Comparison of ENCODE assay signal across 29 cellular contexts in genomic region chr11:119989422-119989821, GRCh38.
"Had no signal": no experiment of that assay in that cellular context is flagged by ENCODE, and none has a peak within 500 bp of the region (broad histone marks: within the 10 kb centered on the region; RNA-seq: fewer than 3 reads in every experiment).

No MANE protein-coding gene starts in this region.

- H3K4me3 ChIP-seq: esophagus muscularis mucosa, heart left ventricle, left lung, mucosa of descending colon, ovary, prostate gland, sigmoid colon, stomach, testis, transverse colon had no signal

- H3K9me3 ChIP-seq: esophagus muscularis mucosa, heart left ventricle, left lung, mucosa of descending colon, ovary, prostate gland, sigmoid colon, stomach, testis, transverse colon had no signal

- H3K4me1 ChIP-seq: foreskin keratinocyte, left lung, prostate gland, sigmoid colon, testis, transverse colon had no signal

- H3K27ac Mint-ChIP-seq: activated CD8-positive, alpha-beta memory T cell treated with anti-CD3 and anti-CD28 coated beads, Interleukin-2, amount 10 ng/mL, durations not matched to agents 7 days and 5 days; activated CD8-positive, alpha-beta T cell treated with anti-CD3 and anti-CD28 coated beads, Interleukin-2, amount 10 ng/mL, durations not matched to agents 7 days and 5 days; activated naive CD4-positive, alpha-beta T cell treated with anti-CD3 and anti-CD28 coated beads, Interleukin-2, amount 50 U/mL, for 72 hours; activated T-helper 2 cell treated with anti-CD3 and anti-CD28 coated beads, Interferon-gamma antibody, Interleukin-2, Interleukin-4, amounts not matched to agents 10 μg/mL and 5 μg/mL and 100 μg/mL, durations not matched to agents 14 hours and 24 hours and 36 hours; endodermal cell; nephron; stimulated activated naive B cell treated with anti-CD40 and anti-IgM and Interleukin-4, amounts not matched to agents 10 μg/mL and 1 μg/mL and 100 μg/mL, for 72 hours; T-helper 1 cell treated with Interleukin-12 subunit alpha and Interleukin-12 subunit beta and Interleukin-4 antibody, amounts not matched to agents 30 μg/mL and 1 μg/mL, for 36 hours; WTC11 had no signal

- H3K9me3 Mint-ChIP-seq: activated naive CD4-positive, alpha-beta T cell treated with anti-CD3 and anti-CD28 coated beads, Interleukin-2, amount 50 U/mL, for 72 hours; activated T-helper 2 cell treated with anti-CD3 and anti-CD28 coated beads, Interferon-gamma antibody, Interleukin-2, Interleukin-4, amounts not matched to agents 10 μg/mL and 5 μg/mL and 100 μg/mL, durations not matched to agents 14 hours and 24 hours and 36 hours; endodermal cell; nephron; stimulated activated naive B cell treated with anti-CD40 and anti-IgM and Interleukin-4, amounts not matched to agents 10 μg/mL and 1 μg/mL and 100 μg/mL, for 72 hours; T-helper 1 cell treated with Interleukin-12 subunit alpha and Interleukin-12 subunit beta and Interleukin-4 antibody, amounts not matched to agents 30 μg/mL and 1 μg/mL, for 36 hours; WTC11 had no signal

- H3K4me3 Mint-ChIP-seq: activated CD8-positive, alpha-beta memory T cell treated with anti-CD3 and anti-CD28 coated beads, Interleukin-2, amount 10 ng/mL, durations not matched to agents 7 days and 5 days; activated CD8-positive, alpha-beta T cell treated with anti-CD3 and anti-CD28 coated beads, Interleukin-2, amount 10 ng/mL, durations not matched to agents 7 days and 5 days; endodermal cell; nephron; stimulated activated naive B cell treated with anti-CD40 and anti-IgM and Interleukin-4, amounts not matched to agents 10 μg/mL and 1 μg/mL and 100 μg/mL, for 72 hours; T-helper 1 cell treated with Interleukin-12 subunit alpha and Interleukin-12 subunit beta and Interleukin-4 antibody, amounts not matched to agents 30 μg/mL and 1 μg/mL, for 36 hours; WTC11 had no signal

- H3K27ac ChIP-seq: esophagus muscularis mucosa, foreskin keratinocyte, left lung, ovary, prostate gland, sigmoid colon, stomach, testis, transverse colon had no signal

- H3K4me1 Mint-ChIP-seq: activated CD8-positive, alpha-beta memory T cell treated with anti-CD3 and anti-CD28 coated beads, Interleukin-2, amount 10 ng/mL, durations not matched to agents 7 days and 5 days; stimulated activated naive B cell treated with anti-CD40 and anti-IgM and Interleukin-4, amounts not matched to agents 10 μg/mL and 1 μg/mL and 100 μg/mL, for 72 hours had no signal

- DNase-seq: activated CD4-positive, alpha-beta T cell treated with anti-CD3 and anti-CD28 coated beads for 1 hour; activated CD4-positive, alpha-beta T cell treated with anti-CD3 and anti-CD28 coated beads, Interleukin-2, amount 50 U/mL, for 1 hour; activated CD8-positive, alpha-beta memory T cell treated with anti-CD3 and anti-CD28 coated beads, Interleukin-2, amount 10 ng/mL, durations not matched to agents 7 days and 5 days; activated CD8-positive, alpha-beta T cell treated with anti-CD3 and anti-CD28 coated beads, Interleukin-2, amount 10 ng/mL, durations not matched to agents 7 days and 5 days; activated naive CD4-positive, alpha-beta T cell; activated T-cell treated with anti-CD3 and anti-CD28 coated beads, Interleukin-2, amount 50 U/mL, for 48 hours; endodermal cell; foreskin keratinocyte; kidney glomerular epithelial cell; left lung; mucosa of descending colon; ovary; retina; sigmoid colon; stimulated activated CD4-positive, alpha-beta T cell treated with anti-CD3 and anti-CD28 coated beads, Interleukin-4, amount 100 ng/mL, for 24 hours; stimulated activated naive B cell treated with anti-CD40 and anti-IgM and Interleukin-4, amounts not matched to agents 10 μg/mL and 1 μg/mL and 100 μg/mL, for 72 hours; stomach; SW 1271; T-helper 9 cell; testis; transverse colon had no signal

- ATAC-seq: activated CD8-positive, alpha-beta memory T cell treated with anti-CD3 and anti-CD28 coated beads, Interleukin-2, amount 10 ng/mL, durations not matched to agents 7 days and 5 days; activated CD8-positive, alpha-beta T cell treated with anti-CD3 and anti-CD28 coated beads, Interleukin-2, amount 10 ng/mL, durations not matched to agents 7 days and 5 days; activated naive CD4-positive, alpha-beta T cell treated with anti-CD3 and anti-CD28 coated beads, Interleukin-2, amount 50 U/mL, for 72 hours; foreskin keratinocyte; left lung; mucosa of descending colon; stimulated activated naive B cell treated with anti-CD40 and anti-IgM and Interleukin-4, amounts not matched to agents 10 μg/mL and 1 μg/mL and 100 μg/mL, for 72 hours; WTC11 had no signal

- H3K36me3 ChIP-seq: esophagus muscularis mucosa, heart left ventricle, left lung, ovary, prostate gland, sigmoid colon, stomach, transverse colon had no signal

- H3K36me3 Mint-ChIP-seq: activated CD8-positive, alpha-beta memory T cell treated with anti-CD3 and anti-CD28 coated beads, Interleukin-2, amount 10 ng/mL, durations not matched to agents 7 days and 5 days; activated naive CD4-positive, alpha-beta T cell treated with anti-CD3 and anti-CD28 coated beads, Interleukin-2, amount 50 U/mL, for 72 hours; stimulated activated naive B cell treated with anti-CD40 and anti-IgM and Interleukin-4, amounts not matched to agents 10 μg/mL and 1 μg/mL and 100 μg/mL, for 72 hours; WTC11 had no signal

- H3K27me3 ChIP-seq: ovary, sigmoid colon, stomach, testis, transverse colon had no signal
